9 cellular contexts compared by ENCODE assay signal in the genomic region with DNA sequence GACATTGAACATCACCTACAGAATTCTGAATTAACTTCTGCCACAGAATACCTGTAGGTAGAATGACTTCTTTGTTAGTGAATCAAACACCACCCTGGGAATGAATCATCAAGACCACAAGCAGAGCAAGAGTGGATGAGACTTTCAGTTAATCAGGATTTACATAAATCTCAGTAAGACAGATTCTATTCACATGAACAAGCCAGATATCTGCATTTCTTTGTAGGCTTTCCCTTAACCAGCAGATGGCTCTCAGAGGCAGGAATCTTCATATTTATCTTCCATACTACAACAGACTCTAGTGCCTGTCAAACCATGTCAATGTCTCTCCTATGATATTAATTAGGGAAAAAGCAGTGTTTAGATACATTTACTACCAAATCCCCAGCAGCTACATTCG.
DNase-seq lines count a peak whose midpoint lies in the region; ATAC-seq and TF ChIP-seq lines count a peak whose summit lies in the region.
"Had no signal": no experiment of that assay in that cellular context is flagged by ENCODE, and none has a peak within 500 bp of the region (broad histone marks: within the 10 kb centered on the region; RNA-seq: fewer than 3 reads in every experiment).

No MANE protein-coding gene starts in this region.

- no peak overlapping the region for H3K4me3 ChIP-seq in cardiac fibroblast (replicated peaks in 1 of 2; ENCODE audit: low read depth in 2 of 2, low read length in 2 of 2)
- H3K4me3 ChIP-seq: BLaER1 treated with 17β-estradiol and CSF1 and Interleukin-3, amounts not matched to agents 10 nM and 100 nM had no signal

- ATAC-seq in GM21447 (IDR thresholded peaks at IDR 0.05; ENCODE audit: unreplicated experiment): peak; percentile 86

- DNase-seq in NCI-H1417 (lab: John Stamatoyannopoulos, UW) (peak in 2 of 3 experiments; percentile 23 to 58), NCI-H1417 treated with DMSO at 0.1 percent for 48 hours (lab: John Stamatoyannopoulos, UW) (no peak), HT1080 (ENCODE audit: low read depth) (peak; percentile 89), cardiac fibroblast (ENCODE audit: low read depth in 2 of 2) (peak; percentile 41 to 67), renal cortical epithelial cell (ENCODE audit: low read depth) (peak; percentile 95), cortex of kidney (lab: John Stamatoyannopoulos, UW) (no peak), cerebellum (ENCODE audit: low spot score) (no peak)

- TF ChIP-seq CTCF in cardiac fibroblast (IDR thresholded peaks at IDR 0.05; ENCODE audit: low read depth, low read length): peak; percentile 42

Comparison
In these comparisons a context has a peak if more than half of its experiments do, and no peak if none do; other contexts are left out.
1. DNase-seq: peak in NCI-H1417 (2 of 3), HT1080 (single experiment), cardiac fibroblast (2 of 2) and renal cortical epithelial cell (single experiment); none in NCI-H1417 treated with DMSO at 0.1 percent for 48 hours (single experiment), cortex of kidney (single experiment) and cerebellum (single experiment).